ENCODE assay signal across 1 cellular context in the genomic region with DNA sequence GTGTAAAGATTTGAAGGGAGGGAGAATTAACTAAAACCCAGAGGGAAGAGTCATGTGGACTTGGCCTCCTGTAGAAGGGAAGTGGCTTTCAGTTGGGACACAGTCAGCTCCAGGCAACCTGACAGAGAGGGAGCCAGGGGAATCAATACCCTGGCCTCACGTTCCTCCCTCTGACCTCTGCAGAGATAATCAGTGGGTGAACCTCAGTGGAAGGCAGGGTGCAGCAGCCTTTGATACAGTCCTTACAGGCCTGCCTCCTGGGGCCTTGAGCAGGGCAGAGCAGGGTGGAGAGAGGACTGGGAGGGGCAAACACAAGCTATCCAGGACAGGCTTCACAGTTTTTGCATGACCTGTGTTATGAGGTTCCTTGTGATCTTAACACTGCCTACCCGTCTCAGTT.
TF ChIP-seq lines count a peak whose summit lies in the region.

No MANE protein-coding gene starts in this region.

TF ChIP-seq in HepG2, 621 proteins besides CTCF, POLR2A, EP300 and RAD21 (continued from another document and continues in another):
- TF ChIP-seq, protein P1, sequence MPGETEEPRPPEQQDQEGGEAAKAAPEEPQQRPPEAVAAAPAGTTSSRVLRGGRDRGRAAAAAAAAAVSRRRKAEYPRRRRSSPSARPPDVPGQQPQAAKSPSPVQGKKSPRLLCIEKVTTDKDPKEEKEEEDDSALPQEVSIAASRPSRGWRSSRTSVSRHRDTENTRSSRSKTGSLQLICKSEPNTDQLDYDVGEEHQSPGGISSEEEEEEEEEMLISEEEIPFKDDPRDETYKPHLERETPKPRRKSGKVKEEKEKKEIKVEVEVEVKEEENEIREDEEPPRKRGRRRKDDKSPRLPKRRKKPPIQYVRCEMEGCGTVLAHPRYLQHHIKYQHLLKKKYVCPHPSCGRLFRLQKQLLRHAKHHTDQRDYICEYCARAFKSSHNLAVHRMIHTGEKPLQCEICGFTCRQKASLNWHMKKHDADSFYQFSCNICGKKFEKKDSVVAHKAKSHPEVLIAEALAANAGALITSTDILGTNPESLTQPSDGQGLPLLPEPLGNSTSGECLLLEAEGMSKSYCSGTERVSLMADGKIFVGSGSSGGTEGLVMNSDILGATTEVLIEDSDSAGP (CRISPR knock-in tag; IDR thresholded peaks at IDR 0.05; ENCODE audit: borderline replicate concordance) = peak; percentile 55
- TF ChIP-seq JARID2 (CRISPR knock-in tag; IDR thresholded peaks at IDR 0.05; ENCODE audit: insufficient replicate concordance) (no peak), SKI (IDR thresholded peaks at IDR 0.05; ENCODE audit: partially characterized antibody) (no peak), ZNF350 (CRISPR knock-in tag; IDR thresholded peaks at IDR 0.05; ENCODE audit: borderline replicate concordance, low read depth) (peak; percentile 43; the same call in 1 of the 2 replicates), ZNF841 (CRISPR knock-in tag; IDR thresholded peaks at IDR 0.05; ENCODE audit: borderline replicate concordance) (no peak), SNAI1 (CRISPR knock-in tag; IDR thresholded peaks at IDR 0.05; ENCODE audit: borderline replicate concordance) (no peak), ZMYM3 (CRISPR knock-in tag; IDR thresholded peaks at IDR 0.05) (peak; percentile 89), MIXL1 (CRISPR knock-in tag; IDR thresholded peaks at IDR 0.05) (peak; percentile 97), JDP2 (CRISPR knock-in tag; IDR thresholded peaks at IDR 0.05; ENCODE audit: borderline replicate concordance) (no peak), ZFP41 (CRISPR knock-in tag; IDR thresholded peaks at IDR 0.05; ENCODE audit: borderline replicate concordance) (no peak), REL (CRISPR knock-in tag; conservative IDR thresholded peaks at IDR 0.05) (no peak), ELF4 (CRISPR knock-in tag; IDR thresholded peaks at IDR 0.05; ENCODE audit: borderline replicate concordance) (no peak), ZNF761 (CRISPR knock-in tag; conservative IDR thresholded peaks at IDR 0.05) (no peak), FOSL2 (CRISPR knock-in tag; IDR thresholded peaks at IDR 0.05) (0 out of 2 replicates have a peak, but pooled peaks have one; percentile 26), ZMAT3 (CRISPR knock-in tag; conservative IDR thresholded peaks at IDR 0.05) (no peak), IKZF4 (CRISPR knock-in tag; IDR thresholded peaks at IDR 0.05; ENCODE audit: borderline replicate concordance, low read depth, not compliant biosample characterization) (no peak), ZNF562 (CRISPR knock-in tag; IDR thresholded peaks at IDR 0.05; ENCODE audit: borderline replicate concordance) (no peak), ETV6 (CRISPR knock-in tag; conservative IDR thresholded peaks at IDR 0.05) (no peak), RARG (CRISPR knock-in tag; IDR thresholded peaks at IDR 0.05; ENCODE audit: low read depth) (no peak), PPARG (CRISPR knock-in tag; conservative IDR thresholded peaks at IDR 0.05) (peak; percentile 83), NFIC (IDR thresholded peaks at IDR 0.05; ENCODE audit: low read length) (no peak), ZNF589 (CRISPR knock-in tag; conservative IDR thresholded peaks at IDR 0.05) (no peak; the same call in 1 of the 2 replicates), ZNF543 (CRISPR knock-in tag; IDR thresholded peaks at IDR 0.05) (0 out of 2 replicates have a peak, but pooled peaks have one; percentile 29), SRF (IDR thresholded peaks at IDR 0.05; ENCODE audit: low read depth, low read length) (no peak), SAP130 (CRISPR knock-in tag; IDR thresholded peaks at IDR 0.05; ENCODE audit: low read depth) (peak; percentile 69; the same call in 1 of the 2 replicates), ATF1 (CRISPR knock-in tag; IDR thresholded peaks at IDR 0.05) (peak; percentile 58), PHF8 (CRISPR knock-in tag; IDR thresholded peaks at IDR 0.05) (peak; percentile 48; the same call in 1 of the 2 replicates), BRCA1 (CRISPR knock-in tag; IDR thresholded peaks at IDR 0.05) (no peak; the same call in 1 of the 2 replicates), RAD51 (IDR thresholded peaks at IDR 0.05; ENCODE audit: borderline replicate concordance) (no peak), CREM (IDR thresholded peaks at IDR 0.05) (peak; percentile 48; the same call in 1 of the 2 replicates), CREM (CRISPR knock-in tag; IDR thresholded peaks at IDR 0.05) (no peak), ZFAT (CRISPR knock-in tag; conservative IDR thresholded peaks at IDR 0.05) (no peak), ZNF678 (CRISPR knock-in tag; IDR thresholded peaks at IDR 0.05) (no peak), TEAD3 (CRISPR knock-in tag; optimal IDR thresholded peaks at IDR 0.05; ENCODE audit: borderline replicate concordance) (peak; percentile 85), ZNF883 (CRISPR knock-in tag; IDR thresholded peaks at IDR 0.05; ENCODE audit: not compliant biosample characterization) (no peak), HOXA5 (CRISPR knock-in tag; IDR thresholded peaks at IDR 0.05) (no peak), SIX1 (CRISPR knock-in tag; IDR thresholded peaks at IDR 0.05; ENCODE audit: borderline replicate concordance) (peak; percentile 66; the same call in 1 of the 2 replicates), TOE1 (CRISPR knock-in tag; IDR thresholded peaks at IDR 0.05) (peak; percentile 75; the same call in 1 of the 2 replicates), GATAD2A (CRISPR knock-in tag; IDR thresholded peaks at IDR 0.05) (peak; percentile 86), HMGA1 (CRISPR knock-in tag; conservative IDR thresholded peaks at IDR 0.05) (no peak), ZNF460 (CRISPR knock-in tag; IDR thresholded peaks at IDR 0.05; ENCODE audit: borderline replicate concordance) (peak; percentile 18; the same call in 1 of the 2 replicates)
- TF ChIP-seq, protein P2, sequence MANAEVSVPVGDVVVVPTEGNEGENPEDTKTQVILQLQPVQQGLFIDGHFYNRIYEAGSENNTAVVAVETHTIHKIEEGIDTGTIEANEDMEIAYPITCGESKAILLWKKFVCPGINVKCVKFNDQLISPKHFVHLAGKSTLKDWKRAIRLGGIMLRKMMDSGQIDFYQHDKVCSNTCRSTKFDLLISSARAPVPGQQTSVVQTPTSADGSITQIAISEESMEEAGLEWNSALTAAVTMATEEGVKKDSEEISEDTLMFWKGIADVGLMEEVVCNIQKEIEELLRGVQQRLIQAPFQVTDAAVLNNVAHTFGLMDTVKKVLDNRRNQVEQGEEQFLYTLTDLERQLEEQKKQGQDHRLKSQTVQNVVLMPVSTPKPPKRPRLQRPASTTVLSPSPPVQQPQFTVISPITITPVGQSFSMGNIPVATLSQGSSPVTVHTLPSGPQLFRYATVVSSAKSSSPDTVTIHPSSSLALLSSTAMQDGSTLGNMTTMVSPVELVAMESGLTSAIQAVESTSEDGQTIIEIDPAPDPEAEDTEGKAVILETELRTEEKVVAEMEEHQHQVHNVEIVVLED (CRISPR knock-in tag; IDR thresholded peaks at IDR 0.05; ENCODE audit: borderline replicate concordance) = peak; percentile 31; the same call in 1 of the 2 replicates
- TF ChIP-seq, protein P3, sequence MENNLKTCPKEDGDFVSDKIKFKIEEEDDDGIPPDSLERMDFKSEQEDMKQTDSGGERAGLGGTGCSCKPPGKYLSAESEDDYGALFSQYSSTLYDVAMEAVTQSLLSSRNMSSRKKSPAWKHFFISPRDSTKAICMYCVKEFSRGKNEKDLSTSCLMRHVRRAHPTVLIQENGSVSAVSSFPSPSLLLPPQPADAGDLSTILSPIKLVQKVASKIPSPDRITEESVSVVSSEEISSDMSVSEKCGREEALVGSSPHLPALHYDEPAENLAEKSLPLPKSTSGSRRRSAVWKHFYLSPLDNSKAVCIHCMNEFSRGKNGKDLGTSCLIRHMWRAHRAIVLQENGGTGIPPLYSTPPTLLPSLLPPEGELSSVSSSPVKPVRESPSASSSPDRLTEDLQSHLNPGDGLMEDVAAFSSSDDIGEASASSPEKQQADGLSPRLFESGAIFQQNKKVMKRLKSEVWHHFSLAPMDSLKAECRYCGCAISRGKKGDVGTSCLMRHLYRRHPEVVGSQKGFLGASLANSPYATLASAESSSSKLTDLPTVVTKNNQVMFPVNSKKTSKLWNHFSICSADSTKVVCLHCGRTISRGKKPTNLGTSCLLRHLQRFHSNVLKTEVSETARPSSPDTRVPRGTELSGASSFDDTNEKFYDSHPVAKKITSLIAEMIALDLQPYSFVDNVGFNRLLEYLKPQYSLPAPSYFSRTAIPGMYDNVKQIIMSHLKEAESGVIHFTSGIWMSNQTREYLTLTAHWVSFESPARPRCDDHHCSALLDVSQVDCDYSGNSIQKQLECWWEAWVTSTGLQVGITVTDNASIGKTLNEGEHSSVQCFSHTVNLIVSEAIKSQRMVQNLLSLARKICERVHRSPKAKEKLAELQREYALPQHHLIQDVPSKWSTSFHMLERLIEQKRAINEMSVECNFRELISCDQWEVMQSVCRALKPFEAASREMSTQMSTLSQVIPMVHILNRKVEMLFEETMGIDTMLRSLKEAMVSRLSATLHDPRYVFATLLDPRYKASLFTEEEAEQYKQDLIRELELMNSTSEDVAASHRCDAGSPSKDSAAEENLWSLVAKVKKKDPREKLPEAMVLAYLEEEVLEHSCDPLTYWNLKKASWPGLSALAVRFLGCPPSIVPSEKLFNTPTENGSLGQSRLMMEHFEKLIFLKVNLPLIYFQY (CRISPR knock-in tag; IDR thresholded peaks at IDR 0.05; ENCODE audit: borderline replicate concordance) = 0 out of 2 replicates have a peak, but pooled peaks have one; percentile 18
- TF ChIP-seq, protein P4, sequence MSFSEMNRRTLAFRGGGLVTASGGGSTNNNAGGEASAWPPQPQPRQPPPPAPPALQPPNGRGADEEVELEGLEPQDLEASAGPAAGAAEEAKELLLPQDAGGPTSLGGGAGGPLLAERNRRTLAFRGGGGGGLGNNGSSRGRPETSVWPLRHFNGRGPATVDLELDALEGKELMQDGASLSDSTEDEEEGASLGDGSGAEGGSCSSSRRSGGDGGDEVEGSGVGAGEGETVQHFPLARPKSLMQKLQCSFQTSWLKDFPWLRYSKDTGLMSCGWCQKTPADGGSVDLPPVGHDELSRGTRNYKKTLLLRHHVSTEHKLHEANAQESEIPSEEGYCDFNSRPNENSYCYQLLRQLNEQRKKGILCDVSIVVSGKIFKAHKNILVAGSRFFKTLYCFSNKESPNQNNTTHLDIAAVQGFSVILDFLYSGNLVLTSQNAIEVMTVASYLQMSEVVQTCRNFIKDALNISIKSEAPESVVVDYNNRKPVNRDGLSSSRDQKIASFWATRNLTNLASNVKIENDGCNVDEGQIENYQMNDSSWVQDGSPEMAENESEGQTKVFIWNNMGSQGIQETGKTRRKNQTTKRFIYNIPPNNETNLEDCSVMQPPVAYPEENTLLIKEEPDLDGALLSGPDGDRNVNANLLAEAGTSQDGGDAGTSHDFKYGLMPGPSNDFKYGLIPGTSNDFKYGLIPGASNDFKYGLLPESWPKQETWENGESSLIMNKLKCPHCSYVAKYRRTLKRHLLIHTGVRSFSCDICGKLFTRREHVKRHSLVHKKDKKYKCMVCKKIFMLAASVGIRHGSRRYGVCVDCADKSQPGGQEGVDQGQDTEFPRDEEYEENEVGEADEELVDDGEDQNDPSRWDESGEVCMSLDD (CRISPR knock-in tag; IDR thresholded peaks at IDR 0.05; ENCODE audit: borderline replicate concordance) = no peak
- TF ChIP-seq, protein P5, sequence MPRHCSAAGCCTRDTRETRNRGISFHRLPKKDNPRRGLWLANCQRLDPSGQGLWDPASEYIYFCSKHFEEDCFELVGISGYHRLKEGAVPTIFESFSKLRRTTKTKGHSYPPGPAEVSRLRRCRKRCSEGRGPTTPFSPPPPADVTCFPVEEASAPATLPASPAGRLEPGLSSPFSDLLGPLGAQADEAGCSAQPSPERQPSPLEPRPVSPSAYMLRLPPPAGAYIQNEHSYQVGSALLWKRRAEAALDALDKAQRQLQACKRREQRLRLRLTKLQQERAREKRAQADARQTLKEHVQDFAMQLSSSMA (CRISPR knock-in tag; IDR thresholded peaks at IDR 0.05) = no peak
- TF ChIP-seq, protein P6, sequence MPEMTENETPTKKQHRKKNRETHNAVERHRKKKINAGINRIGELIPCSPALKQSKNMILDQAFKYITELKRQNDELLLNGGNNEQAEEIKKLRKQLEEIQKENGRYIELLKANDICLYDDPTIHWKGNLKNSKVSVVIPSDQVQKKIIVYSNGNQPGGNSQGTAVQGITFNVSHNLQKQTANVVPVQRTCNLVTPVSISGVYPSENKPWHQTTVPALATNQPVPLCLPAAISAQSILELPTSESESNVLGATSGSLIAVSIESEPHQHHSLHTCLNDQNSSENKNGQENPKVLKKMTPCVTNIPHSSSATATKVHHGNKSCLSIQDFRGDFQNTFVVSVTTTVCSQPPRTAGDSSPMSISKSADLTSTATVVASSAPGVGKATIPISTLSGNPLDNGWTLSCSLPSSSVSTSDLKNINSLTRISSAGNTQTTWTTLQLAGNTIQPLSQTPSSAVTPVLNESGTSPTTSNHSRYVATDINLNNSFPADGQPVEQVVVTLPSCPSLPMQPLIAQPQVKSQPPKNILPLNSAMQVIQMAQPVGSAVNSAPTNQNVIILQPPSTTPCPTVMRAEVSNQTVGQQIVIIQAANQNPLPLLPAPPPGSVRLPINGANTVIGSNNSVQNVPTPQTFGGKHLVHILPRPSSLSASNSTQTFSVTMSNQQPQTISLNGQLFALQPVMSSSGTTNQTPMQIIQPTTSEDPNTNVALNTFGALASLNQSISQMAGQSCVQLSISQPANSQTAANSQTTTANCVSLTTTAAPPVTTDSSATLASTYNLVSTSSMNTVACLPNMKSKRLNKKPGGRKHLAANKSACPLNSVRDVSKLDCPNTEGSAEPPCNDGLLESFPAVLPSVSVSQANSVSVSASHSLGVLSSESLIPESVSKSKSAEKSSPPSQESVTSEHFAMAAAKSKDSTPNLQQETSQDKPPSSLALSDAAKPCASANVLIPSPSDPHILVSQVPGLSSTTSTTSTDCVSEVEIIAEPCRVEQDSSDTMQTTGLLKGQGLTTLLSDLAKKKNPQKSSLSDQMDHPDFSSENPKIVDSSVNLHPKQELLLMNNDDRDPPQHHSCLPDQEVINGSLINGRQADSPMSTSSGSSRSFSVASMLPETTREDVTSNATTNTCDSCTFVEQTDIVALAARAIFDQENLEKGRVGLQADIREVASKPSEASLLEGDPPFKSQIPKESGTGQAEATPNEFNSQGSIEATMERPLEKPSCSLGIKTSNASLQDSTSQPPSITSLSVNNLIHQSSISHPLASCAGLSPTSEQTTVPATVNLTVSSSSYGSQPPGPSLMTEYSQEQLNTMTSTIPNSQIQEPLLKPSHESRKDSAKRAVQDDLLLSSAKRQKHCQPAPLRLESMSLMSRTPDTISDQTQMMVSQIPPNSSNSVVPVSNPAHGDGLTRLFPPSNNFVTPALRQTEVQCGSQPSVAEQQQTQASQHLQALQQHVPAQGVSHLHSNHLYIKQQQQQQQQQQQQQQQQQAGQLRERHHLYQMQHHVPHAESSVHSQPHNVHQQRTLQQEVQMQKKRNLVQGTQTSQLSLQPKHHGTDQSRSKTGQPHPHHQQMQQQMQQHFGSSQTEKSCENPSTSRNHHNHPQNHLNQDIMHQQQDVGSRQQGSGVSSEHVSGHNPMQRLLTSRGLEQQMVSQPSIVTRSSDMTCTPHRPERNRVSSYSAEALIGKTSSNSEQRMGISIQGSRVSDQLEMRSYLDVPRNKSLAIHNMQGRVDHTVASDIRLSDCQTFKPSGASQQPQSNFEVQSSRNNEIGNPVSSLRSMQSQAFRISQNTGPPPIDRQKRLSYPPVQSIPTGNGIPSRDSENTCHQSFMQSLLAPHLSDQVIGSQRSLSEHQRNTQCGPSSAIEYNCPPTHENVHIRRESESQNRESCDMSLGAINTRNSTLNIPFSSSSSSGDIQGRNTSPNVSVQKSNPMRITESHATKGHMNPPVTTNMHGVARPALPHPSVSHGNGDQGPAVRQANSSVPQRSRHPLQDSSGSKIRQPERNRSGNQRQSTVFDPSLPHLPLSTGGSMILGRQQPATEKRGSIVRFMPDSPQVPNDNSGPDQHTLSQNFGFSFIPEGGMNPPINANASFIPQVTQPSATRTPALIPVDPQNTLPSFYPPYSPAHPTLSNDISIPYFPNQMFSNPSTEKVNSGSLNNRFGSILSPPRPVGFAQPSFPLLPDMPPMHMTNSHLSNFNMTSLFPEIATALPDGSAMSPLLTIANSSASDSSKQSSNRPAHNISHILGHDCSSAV (CRISPR knock-in tag; IDR thresholded peaks at IDR 0.05; ENCODE audit: borderline replicate concordance) = no peak
